Comparison of ENCODE assay signal across 26 cellular contexts in genomic region chr7:8700076-8700624, GRCh38.
"Had no signal": no experiment of that assay in that cellular context is flagged by ENCODE, and none has a peak within 500 bp of the region (broad histone marks: within the 10 kb centered on the region; RNA-seq: fewer than 3 reads in every experiment).

No MANE protein-coding gene starts in this region.

- H3K36me3 ChIP-seq: cardiac muscle cell, gastroesophageal sphincter, uterus, WERI-Rb-1 had no signal

- H3K9me3 ChIP-seq: body of pancreas, gastroesophageal sphincter, testis, uterus had no signal

- H3K27me3 ChIP-seq: body of pancreas, cardiac muscle cell, gastroesophageal sphincter, testis, uterus had no signal

- DNase-seq: activated CD4-positive, alpha-beta T cell treated with anti-CD3 and anti-CD28 coated beads, Interleukin-2, amount 10 ng/mL, durations not matched to agents 7 days and 5 days; activated CD4-positive, CD25-positive, alpha-beta regulatory T cell treated with anti-CD3 and anti-CD28 coated beads, Interleukin-2, amount 50 U/mL, for 72 hours; activated CD8-positive, alpha-beta memory T cell treated with anti-CD3 and anti-CD28 coated beads, Interleukin-2, amount 10 ng/mL, durations not matched to agents 7 days and 5 days; activated CD8-positive, alpha-beta T cell treated with anti-CD3 and anti-CD28 coated beads for 36 hours; activated effector memory CD4-positive, alpha-beta T cell treated with anti-CD3 and anti-CD28 coated beads, Interleukin-2, amount 50 U/mL, for 16 hours; activated T-cell treated with anti-CD3 and anti-CD28 coated beads for 4 hours; anterior cingulate cortex; body of pancreas; cortex of kidney; endodermal cell; head of caudate nucleus; hypothalamus; left ventricle myocardium superior; midbrain; natural killer cell; retina; stimulated activated CD4-positive, alpha-beta T cell treated with anti-CD3 and anti-CD28 coated beads, Interleukin-2, amount 100 ng/mL, for 48 hours; stimulated activated CD8-positive, alpha-beta memory T cell treated with anti-CD3 and anti-CD28 coated beads, Interleukin-4, amount 100 ng/mL, for 48 hours; stimulated activated naive B cell treated with anti-CD40 and anti-IgM and Interleukin-4, amounts not matched to agents 10 μg/mL and 1 μg/mL and 100 μg/mL, for 72 hours; testis; trophoblast cell; uterus; WERI-Rb-1 had no signal

- H3K4me3 ChIP-seq: body of pancreas, cardiac muscle cell, gastroesophageal sphincter, testis, uterus had no signal

- ATAC-seq: activated CD8-positive, alpha-beta memory T cell treated with anti-CD3 and anti-CD28 coated beads, Interleukin-2, amount 10 ng/mL, durations not matched to agents 7 days and 5 days; activated CD8-positive, alpha-beta T cell treated with anti-CD3 and anti-CD28 coated beads for 36 hours; body of pancreas; gastroesophageal sphincter; left ventricle myocardium superior; natural killer cell; stimulated activated naive B cell treated with anti-CD40 and anti-IgM and Interleukin-4, amounts not matched to agents 10 μg/mL and 1 μg/mL and 100 μg/mL, for 72 hours had no signal

- H3K27ac ChIP-seq: body of pancreas, cardiac muscle cell, epithelial cell of prostate, gastroesophageal sphincter, testis, uterus, WERI-Rb-1 had no signal
